1 cellular context compared by ENCODE assay signal in the genomic region with DNA sequence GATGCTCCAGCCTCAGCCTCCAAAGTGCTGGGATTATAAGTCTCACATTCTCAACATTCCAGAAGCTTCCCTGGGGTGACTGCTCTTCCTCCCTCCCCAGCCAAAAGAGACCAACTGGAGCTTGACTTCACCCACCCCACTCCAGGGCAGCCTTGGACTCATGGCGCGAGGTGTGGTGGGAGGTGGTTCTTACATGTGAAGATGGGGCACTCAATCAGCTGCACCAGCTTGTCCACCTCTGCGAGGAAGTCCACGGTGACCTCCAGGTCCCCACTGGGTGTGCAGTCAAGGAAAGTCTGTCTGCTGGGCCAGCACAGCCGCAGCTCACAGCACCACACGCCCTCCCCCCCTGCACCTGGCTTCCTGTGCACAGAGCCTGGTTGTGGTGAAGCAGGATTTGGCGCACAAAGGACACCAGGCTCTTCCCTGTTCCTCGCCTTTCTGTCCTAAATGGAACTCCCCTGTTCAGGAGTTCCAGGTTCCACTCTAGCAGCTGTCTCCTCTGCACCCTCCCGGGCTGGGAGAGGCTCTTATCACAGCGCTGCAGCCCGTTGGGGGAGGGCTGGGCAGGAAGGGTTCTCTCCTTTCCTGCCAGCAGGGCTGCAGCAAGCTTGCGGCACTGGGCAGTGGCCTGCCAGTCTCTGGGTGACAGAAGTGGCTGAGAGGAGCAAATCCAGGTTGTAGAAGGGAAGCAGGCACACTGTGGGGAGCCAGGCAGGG.
TF ChIP-seq lines count a peak whose summit lies in the region.

No MANE protein-coding gene starts in this region.

TF ChIP-seq in HepG2, 621 proteins besides CTCF, POLR2A, EP300 and RAD21 (continues in another document):
- TF ChIP-seq ZNF263 (CRISPR knock-in tag; IDR thresholded peaks at IDR 0.05) (no peak), ZSCAN21 (CRISPR knock-in tag; IDR thresholded peaks at IDR 0.05; ENCODE audit: borderline replicate concordance) (no peak), EZH2 (conservative IDR thresholded peaks at IDR 0.05; ENCODE audit: low read depth, low read length) (no peak), CHD2 (IDR thresholded peaks at IDR 0.05; ENCODE audit: low read depth, low read length) (no peak), PHF5A (CRISPR knock-in tag; IDR thresholded peaks at IDR 0.05; ENCODE audit: low read depth, unreplicated experiment) (no peak), NFKBIZ (CRISPR knock-in tag; IDR thresholded peaks at IDR 0.05) (no peak), HOXA5 (CRISPR knock-in tag; IDR thresholded peaks at IDR 0.05) (no peak), ZNF256 (CRISPR knock-in tag; conservative IDR thresholded peaks at IDR 0.05) (no peak), KLF13 (CRISPR knock-in tag; IDR thresholded peaks at IDR 0.05) (peak; percentile 49; the same call in 1 of the 2 replicates), ZNF75D (CRISPR knock-in tag; IDR thresholded peaks at IDR 0.05; ENCODE audit: borderline replicate concordance) (no peak), ZFP36L1 (CRISPR knock-in tag; IDR thresholded peaks at IDR 0.05) (no peak), RXRA (CRISPR knock-in tag; IDR thresholded peaks at IDR 0.05) (0 out of 2 replicates have a peak, but pooled peaks have one; percentile 35), MTA3 (CRISPR knock-in tag; IDR thresholded peaks at IDR 0.05) (no peak), HOXA3 (CRISPR knock-in tag; IDR thresholded peaks at IDR 0.05) (peak; percentile 22; the same call in 1 of the 2 replicates), ZNF251 (CRISPR knock-in tag; IDR thresholded peaks at IDR 0.05) (no peak), ZC3H4 (CRISPR knock-in tag; IDR thresholded peaks at IDR 0.05; ENCODE audit: borderline replicate concordance) (0 out of 2 replicates have a peak, but pooled peaks have one; percentile 29), SMYD3 (CRISPR knock-in tag; IDR thresholded peaks at IDR 0.05) (no peak), NRL (CRISPR knock-in tag; IDR thresholded peaks at IDR 0.05; ENCODE audit: borderline replicate concordance) (peak; percentile 69; the same call in 1 of the 2 replicates), HNRNPL (IDR thresholded peaks at IDR 0.05; ENCODE audit: low read depth, low read length) (peak; percentile 89), TARDBP (CRISPR knock-in tag; IDR thresholded peaks at IDR 0.05) (no peak)
- TF ChIP-seq, protein P1, sequence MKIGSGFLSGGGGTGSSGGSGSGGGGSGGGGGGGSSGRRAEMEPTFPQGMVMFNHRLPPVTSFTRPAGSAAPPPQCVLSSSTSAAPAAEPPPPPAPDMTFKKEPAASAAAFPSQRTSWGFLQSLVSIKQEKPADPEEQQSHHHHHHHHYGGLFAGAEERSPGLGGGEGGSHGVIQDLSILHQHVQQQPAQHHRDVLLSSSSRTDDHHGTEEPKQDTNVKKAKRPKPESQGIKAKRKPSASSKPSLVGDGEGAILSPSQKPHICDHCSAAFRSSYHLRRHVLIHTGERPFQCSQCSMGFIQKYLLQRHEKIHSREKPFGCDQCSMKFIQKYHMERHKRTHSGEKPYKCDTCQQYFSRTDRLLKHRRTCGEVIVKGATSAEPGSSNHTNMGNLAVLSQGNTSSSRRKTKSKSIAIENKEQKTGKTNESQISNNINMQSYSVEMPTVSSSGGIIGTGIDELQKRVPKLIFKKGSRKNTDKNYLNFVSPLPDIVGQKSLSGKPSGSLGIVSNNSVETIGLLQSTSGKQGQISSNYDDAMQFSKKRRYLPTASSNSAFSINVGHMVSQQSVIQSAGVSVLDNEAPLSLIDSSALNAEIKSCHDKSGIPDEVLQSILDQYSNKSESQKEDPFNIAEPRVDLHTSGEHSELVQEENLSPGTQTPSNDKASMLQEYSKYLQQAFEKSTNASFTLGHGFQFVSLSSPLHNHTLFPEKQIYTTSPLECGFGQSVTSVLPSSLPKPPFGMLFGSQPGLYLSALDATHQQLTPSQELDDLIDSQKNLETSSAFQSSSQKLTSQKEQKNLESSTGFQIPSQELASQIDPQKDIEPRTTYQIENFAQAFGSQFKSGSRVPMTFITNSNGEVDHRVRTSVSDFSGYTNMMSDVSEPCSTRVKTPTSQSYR (CRISPR knock-in tag; IDR thresholded peaks at IDR 0.05; ENCODE audit: borderline replicate concordance), result peak; percentile 50; the same call in 1 of the 2 replicates
- TF ChIP-seq, protein P2, sequence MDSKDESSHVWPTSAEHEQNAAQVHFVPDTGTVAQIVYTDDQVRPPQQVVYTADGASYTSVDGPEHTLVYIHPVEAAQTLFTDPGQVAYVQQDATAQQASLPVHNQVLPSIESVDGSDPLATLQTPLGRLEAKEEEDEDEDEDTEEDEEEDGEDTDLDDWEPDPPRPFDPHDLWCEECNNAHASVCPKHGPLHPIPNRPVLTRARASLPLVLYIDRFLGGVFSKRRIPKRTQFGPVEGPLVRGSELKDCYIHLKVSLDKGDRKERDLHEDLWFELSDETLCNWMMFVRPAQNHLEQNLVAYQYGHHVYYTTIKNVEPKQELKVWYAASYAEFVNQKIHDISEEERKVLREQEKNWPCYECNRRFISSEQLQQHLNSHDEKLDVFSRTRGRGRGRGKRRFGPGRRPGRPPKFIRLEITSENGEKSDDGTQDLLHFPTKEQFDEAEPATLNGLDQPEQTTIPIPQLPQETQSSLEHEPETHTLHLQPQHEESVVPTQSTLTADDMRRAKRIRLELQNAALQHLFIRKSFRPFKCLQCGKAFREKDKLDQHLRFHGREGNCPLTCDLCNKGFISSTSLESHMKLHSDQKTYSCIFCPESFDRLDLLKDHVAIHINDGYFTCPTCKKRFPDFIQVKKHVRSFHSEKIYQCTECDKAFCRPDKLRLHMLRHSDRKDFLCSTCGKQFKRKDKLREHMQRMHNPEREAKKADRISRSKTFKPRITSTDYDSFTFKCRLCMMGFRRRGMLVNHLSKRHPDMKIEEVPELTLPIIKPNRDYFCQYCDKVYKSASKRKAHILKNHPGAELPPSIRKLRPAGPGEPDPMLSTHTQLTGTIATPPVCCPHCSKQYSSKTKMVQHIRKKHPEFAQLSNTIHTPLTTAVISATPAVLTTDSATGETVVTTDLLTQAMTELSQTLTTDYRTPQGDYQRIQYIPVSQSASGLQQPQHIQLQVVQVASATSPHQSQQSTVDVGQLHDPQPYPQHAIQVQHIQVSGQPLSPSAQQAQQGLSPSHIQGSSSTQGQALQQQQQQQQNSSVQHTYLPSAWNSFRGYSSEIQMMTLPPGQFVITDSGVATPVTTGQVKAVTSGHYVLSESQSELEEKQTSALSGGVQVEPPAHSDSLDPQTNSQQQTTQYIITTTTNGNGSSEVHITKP (CRISPR knock-in tag; IDR thresholded peaks at IDR 0.05; ENCODE audit: low read depth), result no peak
- TF ChIP-seq, protein P3, sequence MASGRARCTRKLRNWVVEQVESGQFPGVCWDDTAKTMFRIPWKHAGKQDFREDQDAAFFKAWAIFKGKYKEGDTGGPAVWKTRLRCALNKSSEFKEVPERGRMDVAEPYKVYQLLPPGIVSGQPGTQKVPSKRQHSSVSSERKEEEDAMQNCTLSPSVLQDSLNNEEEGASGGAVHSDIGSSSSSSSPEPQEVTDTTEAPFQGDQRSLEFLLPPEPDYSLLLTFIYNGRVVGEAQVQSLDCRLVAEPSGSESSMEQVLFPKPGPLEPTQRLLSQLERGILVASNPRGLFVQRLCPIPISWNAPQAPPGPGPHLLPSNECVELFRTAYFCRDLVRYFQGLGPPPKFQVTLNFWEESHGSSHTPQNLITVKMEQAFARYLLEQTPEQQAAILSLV (CRISPR knock-in tag; IDR thresholded peaks at IDR 0.05; ENCODE audit: borderline replicate concordance), result no peak
- TF ChIP-seq, protein P4, sequence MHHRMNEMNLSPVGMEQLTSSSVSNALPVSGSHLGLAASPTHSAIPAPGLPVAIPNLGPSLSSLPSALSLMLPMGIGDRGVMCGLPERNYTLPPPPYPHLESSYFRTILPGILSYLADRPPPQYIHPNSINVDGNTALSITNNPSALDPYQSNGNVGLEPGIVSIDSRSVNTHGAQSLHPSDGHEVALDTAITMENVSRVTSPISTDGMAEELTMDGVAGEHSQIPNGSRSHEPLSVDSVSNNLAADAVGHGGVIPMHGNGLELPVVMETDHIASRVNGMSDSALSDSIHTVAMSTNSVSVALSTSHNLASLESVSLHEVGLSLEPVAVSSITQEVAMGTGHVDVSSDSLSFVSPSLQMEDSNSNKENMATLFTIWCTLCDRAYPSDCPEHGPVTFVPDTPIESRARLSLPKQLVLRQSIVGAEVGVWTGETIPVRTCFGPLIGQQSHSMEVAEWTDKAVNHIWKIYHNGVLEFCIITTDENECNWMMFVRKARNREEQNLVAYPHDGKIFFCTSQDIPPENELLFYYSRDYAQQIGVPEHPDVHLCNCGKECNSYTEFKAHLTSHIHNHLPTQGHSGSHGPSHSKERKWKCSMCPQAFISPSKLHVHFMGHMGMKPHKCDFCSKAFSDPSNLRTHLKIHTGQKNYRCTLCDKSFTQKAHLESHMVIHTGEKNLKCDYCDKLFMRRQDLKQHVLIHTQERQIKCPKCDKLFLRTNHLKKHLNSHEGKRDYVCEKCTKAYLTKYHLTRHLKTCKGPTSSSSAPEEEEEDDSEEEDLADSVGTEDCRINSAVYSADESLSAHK (CRISPR knock-in tag; IDR thresholded peaks at IDR 0.05; ENCODE audit: borderline replicate concordance), result no peak
- TF ChIP-seq, protein P5, sequence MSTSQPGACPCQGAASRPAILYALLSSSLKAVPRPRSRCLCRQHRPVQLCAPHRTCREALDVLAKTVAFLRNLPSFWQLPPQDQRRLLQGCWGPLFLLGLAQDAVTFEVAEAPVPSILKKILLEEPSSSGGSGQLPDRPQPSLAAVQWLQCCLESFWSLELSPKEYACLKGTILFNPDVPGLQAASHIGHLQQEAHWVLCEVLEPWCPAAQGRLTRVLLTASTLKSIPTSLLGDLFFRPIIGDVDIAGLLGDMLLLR (CRISPR knock-in tag; IDR thresholded peaks at IDR 0.05), result 0 out of 2 replicates have a peak, but pooled peaks have one; percentile 39
- TF ChIP-seq, protein P6, sequence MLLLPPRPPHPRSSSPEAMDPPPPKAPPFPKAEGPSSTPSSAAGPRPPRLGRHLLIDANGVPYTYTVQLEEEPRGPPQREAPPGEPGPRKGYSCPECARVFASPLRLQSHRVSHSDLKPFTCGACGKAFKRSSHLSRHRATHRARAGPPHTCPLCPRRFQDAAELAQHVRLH (CRISPR knock-in tag; IDR thresholded peaks at IDR 0.05; ENCODE audit: borderline replicate concordance, low read depth), result no peak
- TF ChIP-seq, protein P7, sequence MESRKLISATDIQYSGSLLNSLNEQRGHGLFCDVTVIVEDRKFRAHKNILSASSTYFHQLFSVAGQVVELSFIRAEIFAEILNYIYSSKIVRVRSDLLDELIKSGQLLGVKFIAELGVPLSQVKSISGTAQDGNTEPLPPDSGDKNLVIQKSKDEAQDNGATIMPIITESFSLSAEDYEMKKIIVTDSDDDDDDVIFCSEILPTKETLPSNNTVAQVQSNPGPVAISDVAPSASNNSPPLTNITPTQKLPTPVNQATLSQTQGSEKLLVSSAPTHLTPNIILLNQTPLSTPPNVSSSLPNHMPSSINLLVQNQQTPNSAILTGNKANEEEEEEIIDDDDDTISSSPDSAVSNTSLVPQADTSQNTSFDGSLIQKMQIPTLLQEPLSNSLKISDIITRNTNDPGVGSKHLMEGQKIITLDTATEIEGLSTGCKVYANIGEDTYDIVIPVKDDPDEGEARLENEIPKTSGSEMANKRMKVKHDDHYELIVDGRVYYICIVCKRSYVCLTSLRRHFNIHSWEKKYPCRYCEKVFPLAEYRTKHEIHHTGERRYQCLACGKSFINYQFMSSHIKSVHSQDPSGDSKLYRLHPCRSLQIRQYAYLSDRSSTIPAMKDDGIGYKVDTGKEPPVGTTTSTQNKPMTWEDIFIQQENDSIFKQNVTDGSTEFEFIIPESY (CRISPR knock-in tag; IDR thresholded peaks at IDR 0.05), result peak; percentile 98
- TF ChIP-seq, protein P8, sequence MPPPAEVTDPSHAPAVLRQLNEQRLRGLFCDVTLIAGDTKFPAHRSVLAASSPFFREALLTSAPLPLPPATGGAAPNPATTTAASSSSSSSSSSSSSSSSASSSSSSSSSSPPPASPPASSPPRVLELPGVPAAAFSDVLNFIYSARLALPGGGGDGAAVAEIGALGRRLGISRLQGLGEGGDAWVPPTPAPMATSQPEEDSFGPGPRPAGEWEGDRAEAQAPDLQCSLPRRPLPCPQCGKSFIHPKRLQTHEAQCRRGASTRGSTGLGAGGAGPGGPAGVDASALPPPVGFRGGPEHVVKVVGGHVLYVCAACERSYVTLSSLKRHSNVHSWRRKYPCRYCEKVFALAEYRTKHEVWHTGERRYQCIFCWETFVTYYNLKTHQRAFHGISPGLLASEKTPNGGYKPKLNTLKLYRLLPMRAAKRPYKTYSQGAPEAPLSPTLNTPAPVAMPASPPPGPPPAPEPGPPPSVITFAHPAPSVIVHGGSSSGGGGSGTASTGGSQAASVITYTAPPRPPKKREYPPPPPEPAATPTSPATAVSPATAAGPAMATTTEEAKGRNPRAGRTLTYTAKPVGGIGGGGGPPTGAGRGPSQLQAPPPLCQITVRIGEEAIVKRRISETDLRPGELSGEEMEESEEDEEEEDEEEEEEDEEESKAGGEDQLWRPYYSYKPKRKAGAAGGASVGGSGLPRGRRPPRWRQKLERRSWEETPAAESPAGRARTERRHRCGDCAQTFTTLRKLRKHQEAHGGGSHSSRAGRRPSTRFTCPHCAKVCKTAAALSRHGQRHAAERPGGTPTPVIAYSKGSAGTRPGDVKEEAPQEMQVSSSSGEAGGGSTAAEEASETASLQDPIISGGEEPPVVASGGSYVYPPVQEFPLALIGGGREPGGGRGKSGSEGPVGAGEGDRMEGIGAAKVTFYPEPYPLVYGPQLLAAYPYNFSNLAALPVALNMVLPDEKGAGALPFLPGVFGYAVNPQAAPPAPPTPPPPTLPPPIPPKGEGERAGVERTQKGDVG (CRISPR knock-in tag; IDR thresholded peaks at IDR 0.05; ENCODE audit: borderline replicate concordance), result peak; percentile 48; the same call in 1 of the 2 replicates
- TF ChIP-seq, protein P9, sequence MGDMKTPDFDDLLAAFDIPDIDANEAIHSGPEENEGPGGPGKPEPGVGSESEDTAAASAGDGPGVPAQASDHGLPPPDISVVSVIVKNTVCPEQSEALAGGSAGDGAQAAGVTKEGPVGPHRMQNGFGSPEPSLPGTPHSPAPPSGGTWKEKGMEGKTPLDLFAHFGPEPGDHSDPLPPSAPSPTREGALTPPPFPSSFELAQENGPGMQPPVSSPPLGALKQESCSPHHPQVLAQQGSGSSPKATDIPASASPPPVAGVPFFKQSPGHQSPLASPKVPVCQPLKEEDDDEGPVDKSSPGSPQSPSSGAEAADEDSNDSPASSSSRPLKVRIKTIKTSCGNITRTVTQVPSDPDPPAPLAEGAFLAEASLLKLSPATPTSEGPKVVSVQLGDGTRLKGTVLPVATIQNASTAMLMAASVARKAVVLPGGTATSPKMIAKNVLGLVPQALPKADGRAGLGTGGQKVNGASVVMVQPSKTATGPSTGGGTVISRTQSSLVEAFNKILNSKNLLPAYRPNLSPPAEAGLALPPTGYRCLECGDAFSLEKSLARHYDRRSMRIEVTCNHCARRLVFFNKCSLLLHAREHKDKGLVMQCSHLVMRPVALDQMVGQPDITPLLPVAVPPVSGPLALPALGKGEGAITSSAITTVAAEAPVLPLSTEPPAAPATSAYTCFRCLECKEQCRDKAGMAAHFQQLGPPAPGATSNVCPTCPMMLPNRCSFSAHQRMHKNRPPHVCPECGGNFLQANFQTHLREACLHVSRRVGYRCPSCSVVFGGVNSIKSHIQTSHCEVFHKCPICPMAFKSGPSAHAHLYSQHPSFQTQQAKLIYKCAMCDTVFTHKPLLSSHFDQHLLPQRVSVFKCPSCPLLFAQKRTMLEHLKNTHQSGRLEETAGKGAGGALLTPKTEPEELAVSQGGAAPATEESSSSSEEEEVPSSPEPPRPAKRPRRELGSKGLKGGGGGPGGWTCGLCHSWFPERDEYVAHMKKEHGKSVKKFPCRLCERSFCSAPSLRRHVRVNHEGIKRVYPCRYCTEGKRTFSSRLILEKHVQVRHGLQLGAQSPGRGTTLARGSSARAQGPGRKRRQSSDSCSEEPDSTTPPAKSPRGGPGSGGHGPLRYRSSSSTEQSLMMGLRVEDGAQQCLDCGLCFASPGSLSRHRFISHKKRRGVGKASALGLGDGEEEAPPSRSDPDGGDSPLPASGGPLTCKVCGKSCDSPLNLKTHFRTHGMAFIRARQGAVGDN (CRISPR knock-in tag; IDR thresholded peaks at IDR 0.05), result peak; percentile 61
